In genomic region chr2:171311589-171311988, GRCh38 we compare ENCODE assay signal across 4 cellular contexts.
DNase-seq lines count a peak whose midpoint lies in the region; ATAC-seq, FAIRE-seq and TF ChIP-seq lines count a peak whose summit lies in the region.
"Not testable (repeated sequence)": the region's sequence is repeated elsewhere in the genome, so short reads cannot be mapped to it uniquely, and the experiment has no call there.

No MANE protein-coding gene starts in this region.

- H2AFZ ChIP-seq in astrocyte (ENCODE audit: low read depth, low read length) = not testable (repeated sequence)

- peaks cover 14% of the 10 kb centered on the region for H3K9me3 Mint-ChIP-seq in activated T-helper 17 cell treated with anti-CD3 and anti-CD28 coated beads, Interleukin-2, amount 50 U/mL, for 72 hours
- peaks cover 14% of the 10 kb centered on the region for H3K9me3 Mint-ChIP-seq in astrocyte (ENCODE audit: unreplicated experiment)
- H3K9me3 Mint-ChIP-seq in stimulated activated effector memory CD8-positive, alpha-beta T cell treated with anti-CD3 and anti-CD28 coated beads, Interleukin-12 subunit alpha, Interleukin-12 subunit beta, amount 100 ng/mL, for 72 hours = peaks cover 13% of the 10 kb centered on the region

- POLR2A ChIA-PET in HEK293 (lab: Yijun Ruan, JAX) = not testable (repeated sequence)

- not testable (repeated sequence) for H3K36me3 ChIP-seq in HEK293 (ENCODE audit: control insufficient read depth in 2 of 2, insufficient read depth in 1 of 2, low read length in 2 of 2); astrocyte (ENCODE audit: insufficient read depth, low read length)

- H3K4me2 ChIP-seq in astrocyte (ENCODE audit: low read length) = not testable (repeated sequence)

- not testable (repeated sequence) for H4K20me1 ChIP-seq in astrocyte (ENCODE audit: insufficient read depth, low read length)

- not testable (repeated sequence) for TF ChIP-seq CTCF in HEK293 (tag by site-specific recombination; IDR thresholded peaks at IDR 0.05); astrocyte (IDR thresholded peaks at IDR 0.05; ENCODE audit: insufficient read depth, low read depth, low read length)

- H3K27ac Mint-ChIP-seq in activated T-helper 17 cell treated with anti-CD3 and anti-CD28 coated beads, Interleukin-2, amount 50 U/mL, for 72 hours = peak overlapping the region; percentile 4
- peak overlapping the region; percentile 35 for H3K27ac Mint-ChIP-seq in astrocyte (ENCODE audit: unreplicated experiment)
- H3K27ac Mint-ChIP-seq in stimulated activated effector memory CD8-positive, alpha-beta T cell treated with anti-CD3 and anti-CD28 coated beads, Interleukin-12 subunit alpha, Interleukin-12 subunit beta, amount 100 ng/mL, for 72 hours = peak overlapping the region; percentile 24

- H3K4me1 ChIP-seq in HEK293 (ENCODE audit: control insufficient read depth, insufficient read depth, low read length); astrocyte (ENCODE audit: insufficient read depth, low read length): not testable (repeated sequence)

- not testable (repeated sequence) for H3K4me3 ChIP-seq in HEK293 (ENCODE audit: low read depth, low read length); astrocyte (ENCODE audit: insufficient read depth, low read depth, low read length)

- not testable (repeated sequence) for H3K27ac ChIP-seq in HEK293 (ENCODE audit: extremely low read depth, low read depth, low read length); astrocyte (ENCODE audit: low read depth, low read length)

- CTCF ChIA-PET in HEK293 (lab: Yijun Ruan, JAX) = not testable (repeated sequence)

- not testable (repeated sequence) for H3K9ac ChIP-seq in astrocyte (ENCODE audit: low read length)

- H3K4me1 Mint-ChIP-seq in activated T-helper 17 cell treated with anti-CD3 and anti-CD28 coated beads, Interleukin-2, amount 50 U/mL, for 72 hours; astrocyte (ENCODE audit: low read depth, unreplicated experiment); stimulated activated effector memory CD8-positive, alpha-beta T cell treated with anti-CD3 and anti-CD28 coated beads, Interleukin-12 subunit alpha, Interleukin-12 subunit beta, amount 100 ng/mL, for 72 hours: not testable (repeated sequence)

- ATAC-seq in activated T-helper 17 cell treated with anti-CD3 and anti-CD28 coated beads, Interleukin-2, amount 50 U/mL, for 72 hours (replicated peaks); stimulated activated effector memory CD8-positive, alpha-beta T cell treated with anti-CD3 and anti-CD28 coated beads, Interleukin-12 subunit alpha, Interleukin-12 subunit beta, amount 100 ng/mL, for 72 hours: not testable (repeated sequence)

- not testable (repeated sequence) for FAIRE-seq in astrocyte (lab: Jason Lieb, UNC)

- not testable (repeated sequence) for H3K27me3 Mint-ChIP-seq in activated T-helper 17 cell treated with anti-CD3 and anti-CD28 coated beads, Interleukin-2, amount 50 U/mL, for 72 hours; astrocyte (ENCODE audit: low read depth, unreplicated experiment)

- H3K4me3 Mint-ChIP-seq in activated T-helper 17 cell treated with anti-CD3 and anti-CD28 coated beads, Interleukin-2, amount 50 U/mL, for 72 hours; astrocyte (ENCODE audit: unreplicated experiment); stimulated activated effector memory CD8-positive, alpha-beta T cell treated with anti-CD3 and anti-CD28 coated beads, Interleukin-12 subunit alpha, Interleukin-12 subunit beta, amount 100 ng/mL, for 72 hours: not testable (repeated sequence)

- not testable (repeated sequence) for H3K79me2 ChIP-seq in astrocyte (ENCODE audit: insufficient read depth, low read length)

- not testable (repeated sequence) for H3K36me3 Mint-ChIP-seq in activated T-helper 17 cell treated with anti-CD3 and anti-CD28 coated beads, Interleukin-2, amount 50 U/mL, for 72 hours (ENCODE audit: low read depth); stimulated activated effector memory CD8-positive, alpha-beta T cell treated with anti-CD3 and anti-CD28 coated beads, Interleukin-12 subunit alpha, Interleukin-12 subunit beta, amount 100 ng/mL, for 72 hours
- peaks cover 23% of the 10 kb centered on the region for H3K36me3 Mint-ChIP-seq in astrocyte (ENCODE audit: low read depth, unreplicated experiment)

- H3K9me3 ChIP-seq in HEK293 (ENCODE audit: control insufficient read depth, insufficient read depth, low read depth, low read length); astrocyte (ENCODE audit: insufficient read depth, low read depth, low read length): not testable (repeated sequence)

- not testable (repeated sequence) for DNase-seq in astrocyte (ENCODE audit: low read depth); stimulated activated effector memory CD8-positive, alpha-beta T cell treated with anti-CD3 and anti-CD28 coated beads, Interleukin-12 subunit alpha, Interleukin-12 subunit beta, amount 100 ng/mL, for 72 hours (ENCODE audit: low spot score in 2 of 2)

- H3K27me3 ChIP-seq in astrocyte (ENCODE audit: insufficient read depth, low read length) = not testable (repeated sequence)

TF ChIP-seq in HEK293, 187 proteins besides CTCF, POLR2A, EP300 and RAD21:
- TF ChIP-seq SETDB1 (IDR thresholded peaks at IDR 0.05; ENCODE audit: insufficient read length, low read length) = peak; percentile 28
- peak; percentile 82 for TF ChIP-seq ZNF707 (tag by site-specific recombination; IDR thresholded peaks at IDR 0.05)
TF ChIP-seq in HEK293: peak in this region for 2; not testable (repeated sequence) for 185.
